Comparison of ENCODE assay signal across 17 cellular contexts in genomic region chr9:126906086-126906485, GRCh38. TPM values are rescaled to one million over a fixed set of nuclear protein-coding genes. Genes with fewer than 3 reads are reported as not detected.
DNase-seq lines count a peak whose midpoint lies in the region; ATAC-seq and TF ChIP-seq lines count a peak whose summit lies in the region.
"Had no signal": no experiment of that assay in that cellular context is flagged by ENCODE, and none has a peak within 500 bp of the region (broad histone marks: within the 10 kb centered on the region; RNA-seq: fewer than 3 reads in every experiment).

No MANE protein-coding gene starts in this region.

- ATAC-seq in GM18505 (IDR thresholded peaks at IDR 0.05; ENCODE audit: unreplicated experiment) (no peak), GM21528 (IDR thresholded peaks at IDR 0.05; ENCODE audit: low FRiP score, unreplicated experiment) (no peak)
- ATAC-seq: CD8-positive, alpha-beta T cell; HCT116; K562 had no signal

- H3K9me3 ChIP-seq in adrenal gland (replicated peaks in 1 of 3) = no peaks in the 10 kb centered on the region

- TF ChIP-seq POLR2A in GM18505 (IDR thresholded peaks at IDR 0.05; ENCODE audit: borderline replicate concordance, extremely low read depth, insufficient read depth, insufficient read length) (no peak), adrenal gland (IDR thresholded peaks at IDR 0.05) (no peak)

- H3K4me3 ChIP-seq in adrenal gland = no peak overlapping the region
- H3K4me3 ChIP-seq: BLaER1 treated with 17β-estradiol and CSF1 and Interleukin-3, amounts not matched to agents 10 nM and 100 nM; GM23338; K562 had no signal

- H3K27me3 ChIP-seq in adrenal gland = no peaks in the 10 kb centered on the region
- H3K27me3 ChIP-seq: BLaER1 treated with 17β-estradiol and CSF1 and Interleukin-3, amounts not matched to agents 10 nM and 100 nM had no signal

- no peaks in the 10 kb centered on the region for H3K36me3 ChIP-seq in adrenal gland (replicated peaks in 1 of 2)
- H3K36me3 ChIP-seq: BLaER1 treated with 17β-estradiol and CSF1 and Interleukin-3, amounts not matched to agents 10 nM and 100 nM had no signal

- DNase-seq in Ammon's horn (ENCODE audit: low spot score) (peak; percentile 30), G401 (ENCODE audit: low spot score) (peak; percentile 74), NCI-H2171 treated with DMSO at 0.1 percent for 48 hours (lab: John Stamatoyannopoulos, UW) (peak; percentile 98), cerebellar cortex (ENCODE audit: low spot score) (peak; percentile 70), adrenal gland (no peak)
- DNase-seq: 8988T; Calu3; CD8-positive, alpha-beta T cell; GDM1; HFFc6; IMR-90 had no signal

- 72 to 74% (median 73%) methylated on average over 6 of the region's 6 CpGs for WGBS in adrenal gland, 4 donors

- H3K27ac ChIP-seq in adrenal gland = no peak overlapping the region
- H3K27ac ChIP-seq: BLaER1 treated with 17β-estradiol and CSF1 and Interleukin-3, amounts not matched to agents 10 nM and 100 nM had no signal

- TF ChIP-seq CTCF in adrenal gland (IDR thresholded peaks at IDR 0.05) = no peak

- intact Hi-C loops in adrenal gland (cut with DNase I) = no loop called here

- in situ Hi-C loops in G401 (cut with HindIII; ENCODE audit: low sequenced_read_pairs) = no loop called here

- no peaks in the 10 kb centered on the region for H3K4me1 ChIP-seq in adrenal gland (replicated peaks in 1 of 2)
- H3K4me1 ChIP-seq: BLaER1 treated with 17β-estradiol and CSF1 and Interleukin-3, amounts not matched to agents 10 nM and 100 nM had no signal

RNA-seq across cellular contexts. Expression of gene RALGPS1, which starts 8.5 kb away (rescaled TPM):
- 0.49 and 3.7 TPM in 2 replicates for total RNA-seq in G401 (2014; rRNA removed; shearing (Covaris generic))
- total RNA-seq in adrenal gland = 1 to 10 TPM; 3.1 to 7.8 (median 5.4) TPM
- polyA plus RNA-seq in adrenal gland = 1 to 10 TPM; 2.8 to 4.4 (median 3.5) TPM

RNA-seq across cellular contexts. Expression of gene ZBTB34, which starts 45.6 kb away (rescaled TPM):
- total RNA-seq in G401 (2014; rRNA removed; shearing (Covaris generic)) = 7.8 and 12.0 TPM in 2 replicates
- total RNA-seq in adrenal gland = 1 to 10 TPM; 3.1 to 8.2 (median 6.5) TPM
- polyA plus RNA-seq in adrenal gland = 1 to 10 TPM; 1.7 to 3.4 (median 2.1) TPM

Comparison
In these comparisons a context has a peak if more than half of its experiments do, and no peak if none do; other contexts are left out.
1. DNase-seq: peak in Ammon's horn (single experiment), G401 (single experiment), NCI-H2171 treated with DMSO at 0.1 percent for 48 hours (single experiment) and cerebellar cortex (single experiment); none in adrenal gland (0 of 7).